ENCODE assay signal across 8 cellular contexts in the genomic region with DNA sequence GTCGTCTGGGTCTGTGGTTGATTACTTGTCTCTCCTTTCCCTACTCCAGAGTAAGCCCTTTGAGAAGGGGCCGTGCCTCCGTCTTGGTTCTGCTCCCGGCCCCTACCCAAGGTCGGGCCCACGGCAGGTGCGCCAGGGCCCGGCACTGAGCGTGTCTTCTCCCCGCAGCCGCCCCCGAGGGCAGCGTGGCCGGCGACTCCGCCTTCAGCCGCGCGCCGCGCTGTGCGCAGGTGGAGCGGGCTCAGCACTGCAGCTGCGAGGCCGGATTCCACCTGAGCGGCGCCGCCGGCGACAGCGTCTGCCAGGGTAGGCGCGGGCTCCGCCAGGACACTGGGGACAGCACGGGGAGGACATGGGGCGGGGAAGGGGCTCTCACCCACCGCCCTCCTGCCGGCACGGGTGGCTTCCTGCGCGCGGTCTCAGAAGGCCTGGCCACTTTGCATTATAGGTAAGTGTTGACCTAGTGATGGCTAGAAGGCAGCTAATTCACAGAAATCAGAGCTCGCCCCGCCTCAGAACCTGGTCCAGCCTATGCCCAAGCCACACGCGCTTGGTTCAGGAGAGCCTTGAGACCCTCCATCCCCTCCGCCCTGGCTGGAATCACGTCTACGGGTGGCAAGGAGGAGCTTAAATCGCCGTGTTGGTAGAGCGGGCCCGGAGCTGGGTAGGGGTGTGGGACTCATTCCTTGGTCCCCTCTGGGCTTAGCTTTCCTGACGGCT. TPM values are rescaled to one million over a fixed set of nuclear protein-coding genes. Genes with fewer than 3 reads are reported as not detected.
DNase-seq lines count a peak whose midpoint lies in the region; ATAC-seq and TF ChIP-seq lines count a peak whose summit lies in the region.

No MANE protein-coding gene starts in this region.

- peak; percentile 81 to 85 for ATAC-seq in activated T-cell treated with anti-CD3 and anti-CD28 coated beads, Interleukin-2, amount 50 U/mL, for 4 hours
- ATAC-seq in lower lobe of right lung (peak; percentile 49 to 77), upper lobe of right lung (peak; percentile 66), GM19035 (IDR thresholded peaks at IDR 0.05; ENCODE audit: unreplicated experiment) (no peak), HG02981 (IDR thresholded peaks at IDR 0.05; ENCODE audit: unreplicated experiment) (no peak)

- peak overlapping the region; percentile 85 for H3K4me3 Mint-ChIP-seq in activated T-cell treated with anti-CD3 and anti-CD28 coated beads, Interleukin-2, amount 50 U/mL, for 4 hours

- peaks cover 4% of the 10 kb centered on the region for H3K27me3 Mint-ChIP-seq in activated T-cell treated with anti-CD3 and anti-CD28 coated beads, Interleukin-2, amount 50 U/mL, for 4 hours (ENCODE audit: low read depth)

- peaks cover 58% of the 10 kb centered on the region for H3K27me3 ChIP-seq in left ventricle myocardium inferior (ENCODE audit: low read depth)
- H3K27me3 ChIP-seq in right atrium auricular region = peaks cover 0 to 6% of the 10 kb centered on the region in 2 donors
- H3K27me3 ChIP-seq in lower lobe of right lung (ENCODE audit: low read depth) = peaks cover 4% of the 10 kb centered on the region
- H3K27me3 ChIP-seq in upper lobe of right lung = peaks cover 9% of the 10 kb centered on the region

- peaks cover 14% of the 10 kb centered on the region for H3K36me3 Mint-ChIP-seq in activated T-cell treated with anti-CD3 and anti-CD28 coated beads, Interleukin-2, amount 50 U/mL, for 4 hours (ENCODE audit: insufficient read depth)

- no peak for DNase-seq in left ventricle myocardium inferior
- DNase-seq in right atrium auricular region (ENCODE audit: low spot score) = no peak
- peak; percentile 70 for DNase-seq in activated T-cell treated with anti-CD3 and anti-CD28 coated beads, Interleukin-2, amount 50 U/mL, for 4 hours
- no peak for DNase-seq in lower lobe of right lung
- DNase-seq in upper lobe of right lung = no peak
- DNase-seq in DMS 273 (lab: John Stamatoyannopoulos, UW; ENCODE audit: unreplicated experiment) = no peak

- intact Hi-C loops in left ventricle myocardium inferior (cut with micrococcal nuclease) = no loop called here
- intact Hi-C loops in lower lobe of right lung (cut with DNase I) = no loop called here
- intact Hi-C loops in upper lobe of right lung (cut with DNase I) = no loop called here

- TF ChIP-seq CTCF in left ventricle myocardium inferior (IDR thresholded peaks at IDR 0.05; ENCODE audit: borderline replicate concordance) (peak; percentile 11), right atrium auricular region (IDR thresholded peaks at IDR 0.05) (no peak), lower lobe of right lung (IDR thresholded peaks at IDR 0.05) (no peak), upper lobe of right lung (IDR thresholded peaks at IDR 0.05) (no peak)

- no peaks in the 10 kb centered on the region for H3K9me3 ChIP-seq in left ventricle myocardium inferior (replicated peaks)
- no peaks in the 10 kb centered on the region for H3K9me3 ChIP-seq in right atrium auricular region
- no peaks in the 10 kb centered on the region for H3K9me3 ChIP-seq in lower lobe of right lung
- H3K9me3 ChIP-seq in upper lobe of right lung = no peaks in the 10 kb centered on the region

- H3K36me3 ChIP-seq in left ventricle myocardium inferior (no peaks in the 10 kb centered on the region), right atrium auricular region (no peaks in the 10 kb centered on the region), lower lobe of right lung (no peaks in the 10 kb centered on the region), upper lobe of right lung (no peaks in the 10 kb centered on the region)

- peak overlapping the region; percentile 33 for H3K4me3 ChIP-seq in left ventricle myocardium inferior
- H3K4me3 ChIP-seq in right atrium auricular region = no peak overlapping the region
- no peak overlapping the region for H3K4me3 ChIP-seq in lower lobe of right lung
- peak overlapping the region; percentile 3 for H3K4me3 ChIP-seq in upper lobe of right lung

- no peaks in the 10 kb centered on the region for H3K9me3 Mint-ChIP-seq in activated T-cell treated with anti-CD3 and anti-CD28 coated beads, Interleukin-2, amount 50 U/mL, for 4 hours

- H3K4me1 ChIP-seq in left ventricle myocardium inferior = no peaks in the 10 kb centered on the region
- no peaks in the 10 kb centered on the region for H3K4me1 ChIP-seq in right atrium auricular region
- no peaks in the 10 kb centered on the region for H3K4me1 ChIP-seq in lower lobe of right lung
- no peaks in the 10 kb centered on the region for H3K4me1 ChIP-seq in upper lobe of right lung

- H3K27ac ChIP-seq in left ventricle myocardium inferior (replicated peaks) (no peak overlapping the region), right atrium auricular region (no peak overlapping the region), lower lobe of right lung (no peak overlapping the region), upper lobe of right lung (no peak overlapping the region)

- peaks cover 65% of the 10 kb centered on the region for H3K4me1 Mint-ChIP-seq in activated T-cell treated with anti-CD3 and anti-CD28 coated beads, Interleukin-2, amount 50 U/mL, for 4 hours (ENCODE audit: low read depth)

RNA-seq across cellular contexts. Expression of a gene that starts 43.5 kb away (rescaled TPM):
- total RNA-seq in left ventricle myocardium inferior (0.60 TPM), right atrium auricular region (1 to 10 TPM in 1 of 2 donors, under 1 TPM in 1; 0.86 to 3.5 TPM), lower lobe of right lung (2.0 TPM), upper lobe of right lung (5.4 TPM)
- 10 to 100 TPM; 21.8 to 24.3 (median 23.4) TPM for total RNA-seq in activated T-cell treated with anti-CD3 and anti-CD28 coated beads, Interleukin-2, amount 50 U/mL, for 4 hours

Comparison
In these comparisons a context has a peak if more than half of its experiments do, and no peak if none do; other contexts are left out.
1. H3K4me3 ChIP-seq: peak in left ventricle myocardium inferior (single experiment) and upper lobe of right lung (single experiment); none in right atrium auricular region (0 of 2) and lower lobe of right lung (single experiment).
2. ATAC-seq: peak in activated T-cell treated with anti-CD3 and anti-CD28 coated beads, Interleukin-2, amount 50 U/mL, for 4 hours (2 of 2), lower lobe of right lung (2 of 2) and upper lobe of right lung (single experiment); none in GM19035 (single experiment) and HG02981 (single experiment).